Comparison of ENCODE assay signal across 20 cellular contexts in the genomic region with DNA sequence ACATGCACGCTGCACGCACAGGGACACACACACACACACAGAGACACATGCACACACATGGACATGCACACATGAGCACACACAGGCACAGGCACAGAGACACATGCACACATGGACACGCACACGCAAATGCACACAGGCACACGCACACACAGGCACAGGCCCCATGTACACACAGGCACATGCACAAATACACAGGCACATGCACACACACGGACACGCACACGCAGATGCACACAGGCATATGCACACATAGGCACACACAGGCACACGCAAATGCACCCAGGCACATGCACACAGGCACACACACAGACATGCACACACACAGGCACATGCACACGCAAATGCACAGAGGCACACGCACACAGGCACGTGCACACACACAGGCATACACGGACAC. TPM values are rescaled to one million over a fixed set of nuclear protein-coding genes. Genes with fewer than 3 reads are reported as not detected.
"Had no signal": no experiment of that assay in that cellular context is flagged by ENCODE, and none has a peak within 500 bp of the region (broad histone marks: within the 10 kb centered on the region; RNA-seq: fewer than 3 reads in every experiment).

No MANE protein-coding gene starts in this region.

- ATAC-seq: activated CD8-positive, alpha-beta T cell treated with anti-CD3 and anti-CD28 coated beads, Interleukin-2, amount 10 ng/mL, durations not matched to agents 7 days and 5 days had no signal

- H3K27ac Mint-ChIP-seq: activated CD4-positive, alpha-beta T cell treated with anti-CD3 and anti-CD28 coated beads, Interleukin-2, amount 10 ng/mL, durations not matched to agents 7 days and 5 days; activated CD8-positive, alpha-beta T cell treated with anti-CD3 and anti-CD28 coated beads, Interleukin-2, amount 10 ng/mL, durations not matched to agents 7 days and 5 days; activated T-cell treated with anti-CD3 and anti-CD28 coated beads, Interleukin-2, amount 50 U/mL, for 24 hours; activated T-helper 2 cell treated with anti-CD3 and anti-CD28 coated beads, Interferon-gamma antibody, Interleukin-2, Interleukin-4, amounts not matched to agents 10 μg/mL and 5 μg/mL and 100 μg/mL, durations not matched to agents 14 hours and 24 hours and 36 hours; endodermal cell; stimulated activated memory B cell treated with anti-CD40 and anti-IgM and Interleukin-4, amounts not matched to agents 10 μg/mL and 1 μg/mL and 100 μg/mL, for 72 hours had no signal

- FAIRE-seq: colon had no signal

- H3K4me1 Mint-ChIP-seq: activated CD4-positive, alpha-beta T cell treated with anti-CD3 and anti-CD28 coated beads, Interleukin-2, amount 10 ng/mL, durations not matched to agents 7 days and 5 days had no signal

- H3K9me3 Mint-ChIP-seq: activated CD4-positive, alpha-beta T cell treated with anti-CD3 and anti-CD28 coated beads, Interleukin-2, amount 10 ng/mL, durations not matched to agents 7 days and 5 days; activated T-cell treated with anti-CD3 and anti-CD28 coated beads, Interleukin-2, amount 50 U/mL, for 24 hours; activated T-helper 2 cell treated with anti-CD3 and anti-CD28 coated beads, Interferon-gamma antibody, Interleukin-2, Interleukin-4, amounts not matched to agents 10 μg/mL and 5 μg/mL and 100 μg/mL, durations not matched to agents 14 hours and 24 hours and 36 hours; endodermal cell; naive B cell; stimulated activated memory B cell treated with anti-CD40 and anti-IgM and Interleukin-4, amounts not matched to agents 10 μg/mL and 1 μg/mL and 100 μg/mL, for 72 hours had no signal

- H3K27me3 Mint-ChIP-seq: activated CD4-positive, alpha-beta T cell treated with anti-CD3 and anti-CD28 coated beads, Interleukin-2, amount 10 ng/mL, durations not matched to agents 7 days and 5 days; activated T-cell treated with anti-CD3 and anti-CD28 coated beads, Interleukin-2, amount 50 U/mL, for 24 hours; naive B cell; stimulated activated memory B cell treated with anti-CD40 and anti-IgM and Interleukin-4, amounts not matched to agents 10 μg/mL and 1 μg/mL and 100 μg/mL, for 72 hours had no signal

- H3K27ac ChIP-seq: foreskin keratinocyte, left ventricle myocardium inferior, thoracic aorta had no signal

- H3K9me3 ChIP-seq: left ventricle myocardium inferior, mucosa of descending colon, spleen, thoracic aorta had no signal

- H3K27me3 ChIP-seq: foreskin keratinocyte had no signal

- H3K4me3 Mint-ChIP-seq: activated CD4-positive, alpha-beta T cell treated with anti-CD3 and anti-CD28 coated beads, Interleukin-2, amount 10 ng/mL, durations not matched to agents 7 days and 5 days; activated CD8-positive, alpha-beta T cell treated with anti-CD3 and anti-CD28 coated beads, Interleukin-2, amount 10 ng/mL, durations not matched to agents 7 days and 5 days; activated T-cell treated with anti-CD3 and anti-CD28 coated beads, Interleukin-2, amount 50 U/mL, for 24 hours; brain; endodermal cell; naive B cell; stimulated activated memory B cell treated with anti-CD40 and anti-IgM and Interleukin-4, amounts not matched to agents 10 μg/mL and 1 μg/mL and 100 μg/mL, for 72 hours had no signal

- H3K4me1 ChIP-seq: foreskin keratinocyte had no signal

- DNase-seq: activated CD4-positive, alpha-beta T cell treated with anti-CD3 and anti-CD28 coated beads, Interleukin-2, amount 10 ng/mL, durations not matched to agents 7 days and 5 days; activated CD4-positive, CD25-positive, alpha-beta regulatory T cell; activated CD8-positive, alpha-beta T cell treated with anti-CD3 and anti-CD28 coated beads, Interleukin-2, amount 10 ng/mL, durations not matched to agents 7 days and 5 days; activated naive CD4-positive, alpha-beta T cell treated with Interleukin-2 at 50 U/mL for 16 hours; activated T-cell treated with anti-CD3 and anti-CD28 coated beads, Interleukin-2, amount 50 U/mL, for 24 hours; anterior cingulate cortex; central memory CD4-positive, alpha-beta T cell; foreskin keratinocyte; kidney glomerular epithelial cell; left ventricle myocardium inferior; naive B cell; stimulated activated CD4-positive, alpha-beta T cell treated with anti-CD3 and anti-CD28 coated beads, Interleukin-4, amount 100 ng/mL, for 4 hours had no signal

- H3K4me3 ChIP-seq: left ventricle myocardium inferior, mucosa of descending colon, spleen, thoracic aorta had no signal

- H3K36me3 Mint-ChIP-seq: brain had no signal

RNA-seq across cellular contexts. Expression of gene HTRA3, which starts 30.3 kb away (rescaled TPM):
- total RNA-seq: activated CD4-positive, alpha-beta T cell treated with anti-CD3 and anti-CD28 coated beads, Interleukin-2, amount 10 ng/mL, durations not matched to agents 7 days and 5 days; activated CD8-positive, alpha-beta T cell treated with anti-CD3 and anti-CD28 coated beads, Interleukin-2, amount 10 ng/mL, durations not matched to agents 7 days and 5 days; foreskin keratinocyte had no signal
- polyA plus RNA-seq: foreskin keratinocyte had no signal
